ENCODE assay signal across 21 cellular contexts in the genomic region with DNA sequence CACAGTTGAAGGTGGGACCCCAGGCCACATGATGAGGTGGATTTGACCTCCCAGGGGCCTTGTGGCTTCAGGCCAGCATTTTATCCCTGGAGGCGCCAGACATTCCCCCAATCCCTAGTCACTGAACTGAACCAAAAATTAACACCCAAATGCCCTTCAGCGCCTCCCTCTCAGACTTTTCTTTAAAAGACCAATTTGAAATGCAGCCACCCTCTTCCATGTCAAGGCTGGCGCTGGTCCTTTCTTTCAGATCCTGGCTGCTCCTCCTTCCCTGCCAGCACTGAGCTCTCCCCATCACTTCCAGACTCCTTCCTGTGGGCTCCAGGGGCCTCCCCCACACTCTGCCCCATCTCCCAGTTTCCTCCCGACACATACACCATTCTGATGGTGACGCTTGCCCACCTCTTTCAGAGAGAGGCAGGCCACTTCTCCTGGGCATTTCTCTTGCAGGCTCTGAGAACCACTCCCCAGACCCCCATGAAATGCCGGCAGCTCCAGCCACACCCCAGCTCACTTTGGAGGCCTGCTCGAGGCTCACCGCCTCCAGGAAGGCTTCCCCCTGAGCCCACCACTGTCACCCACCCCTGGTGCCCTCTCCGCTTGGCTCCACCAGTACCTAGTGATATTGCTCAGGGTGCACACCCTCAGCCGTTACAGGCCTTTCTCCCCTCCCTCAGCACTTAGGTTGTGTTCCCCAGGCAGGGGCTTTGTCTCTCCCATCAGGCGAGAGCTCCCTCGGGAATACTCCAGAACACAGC. TPM values are rescaled to one million over a fixed set of nuclear protein-coding genes. Genes with fewer than 3 reads are reported as not detected.
DNase-seq lines count a peak whose midpoint lies in the region; ATAC-seq and TF ChIP-seq lines count a peak whose summit lies in the region.
"Had no signal": no experiment of that assay in that cellular context is flagged by ENCODE, and none has a peak within 500 bp of the region (broad histone marks: within the 10 kb centered on the region; RNA-seq: fewer than 3 reads in every experiment).

No MANE protein-coding gene starts in this region.

- H3K27ac Mint-ChIP-seq in HFFc6, result peak overlapping the region; percentile 14; the same call in 1 of the 2 replicates
- no peak overlapping the region for H3K27ac Mint-ChIP-seq in nephron progenitor cell
- no peak overlapping the region for H3K27ac Mint-ChIP-seq in natural killer cell treated with Interleukin-12 subunit alpha and Interleukin-12 subunit beta and Interleukin-15 and Interleukin-18, amount 100 ng/mL, for 72 hours
- H3K27ac Mint-ChIP-seq: activated B cell treated with CpG ODN at 0.5 μM for 24 hours had no signal

- H3K4me1 Mint-ChIP-seq in HFFc6 (ENCODE audit: low read depth) (peaks cover 52% of the 10 kb centered on the region), nephron progenitor cell (peaks cover 13% of the 10 kb centered on the region)
- H3K4me1 Mint-ChIP-seq in natural killer cell treated with Interleukin-12 subunit alpha and Interleukin-12 subunit beta and Interleukin-15 and Interleukin-18, amount 100 ng/mL, for 72 hours (ENCODE audit: low read depth in 2 of 2), result no peaks in the 10 kb centered on the region
- H3K4me1 Mint-ChIP-seq: activated B cell treated with CpG ODN at 0.5 μM for 24 hours had no signal

- H3K36me3 ChIP-seq in osteoblast (ENCODE audit: insufficient read depth, low read length) (peaks cover 35% of the 10 kb centered on the region), psoas muscle (ENCODE audit: insufficient read depth in 1 of 2, low read depth in 1 of 2) (no peaks in the 10 kb centered on the region)

- H3K4me3 Mint-ChIP-seq in HFFc6, result no peak overlapping the region; the same call in 1 of the 2 replicates
- H3K4me3 Mint-ChIP-seq in nephron progenitor cell, result no peak overlapping the region
- H3K4me3 Mint-ChIP-seq in natural killer cell treated with Interleukin-12 subunit alpha and Interleukin-12 subunit beta and Interleukin-15 and Interleukin-18, amount 100 ng/mL, for 72 hours, result no peak overlapping the region
- H3K4me3 Mint-ChIP-seq: activated B cell treated with CpG ODN at 0.5 μM for 24 hours had no signal

- peaks cover 91% of the 10 kb centered on the region for H3K79me2 ChIP-seq in osteoblast (ENCODE audit: insufficient read depth, low read length)

- H3K4me1 ChIP-seq in osteoblast (ENCODE audit: insufficient read depth, low read length) (peaks cover 44% of the 10 kb centered on the region), psoas muscle (peaks cover 8% of the 10 kb centered on the region)

- no peak overlapping the region for H2AFZ ChIP-seq in osteoblast (ENCODE audit: low read length)

- peaks cover 5% of the 10 kb centered on the region for H3K36me3 Mint-ChIP-seq in HFFc6 (ENCODE audit: low read depth)
- no peaks in the 10 kb centered on the region for H3K36me3 Mint-ChIP-seq in nephron progenitor cell (ENCODE audit: low read depth)
- H3K36me3 Mint-ChIP-seq in natural killer cell treated with Interleukin-12 subunit alpha and Interleukin-12 subunit beta and Interleukin-15 and Interleukin-18, amount 100 ng/mL, for 72 hours, result no peaks in the 10 kb centered on the region

- no peak overlapping the region for H3K4me3 ChIP-seq in AG04450 (ENCODE audit: low read depth, low read length)
- peak overlapping the region in 17 of 59 donors; percentile 3 to 37 (median 14) for H3K4me3 ChIP-seq in dorsolateral prefrontal cortex
- H3K4me3 ChIP-seq in osteoblast (ENCODE audit: insufficient read depth, low read length), result no peak overlapping the region
- H3K4me3 ChIP-seq in psoas muscle, result no peak overlapping the region
- H3K4me3 ChIP-seq: GM12878 had no signal

- CTCF ChIA-PET in AG04450 (lab: Charles Lee), result no interaction called here

- peak overlapping the region; percentile 29 for H3K4me2 ChIP-seq in osteoblast (ENCODE audit: insufficient read depth, low read length)

- H4K20me1 ChIP-seq in osteoblast (ENCODE audit: insufficient read depth, low read length), result peaks cover 22% of the 10 kb centered on the region

- peak overlapping the region; percentile 21 for H3K27ac ChIP-seq in AG04450 (ENCODE audit: low read depth, low read length)
- H3K27ac ChIP-seq in dorsolateral prefrontal cortex, result peak overlapping the region; percentile 23 to 98 (median 93)
- H3K27ac ChIP-seq in osteoblast (ENCODE audit: low read depth, low read length), result peak overlapping the region; percentile 96
- H3K27ac ChIP-seq in psoas muscle, result no peak overlapping the region

- POLR2A ChIA-PET in AG04450 (lab: Yijun Ruan, JAX), result no interaction called here

- WGBS in psoas muscle, 3 donors, result 68 to 75% (median 75%) methylated on average over 12 of the region's 12 CpGs

- H3K27me3 ChIP-seq in AG04450 (ENCODE audit: control insufficient read depth, insufficient read depth, low read length), result no peaks in the 10 kb centered on the region
- no peaks in the 10 kb centered on the region for H3K27me3 ChIP-seq in dorsolateral prefrontal cortex
- no peaks in the 10 kb centered on the region for H3K27me3 ChIP-seq in osteoblast (ENCODE audit: insufficient read depth, low read length)
- H3K27me3 ChIP-seq in psoas muscle (ENCODE audit: insufficient read depth in 3 of 3, low read length in 2 of 3), result no peaks in the 10 kb centered on the region

- H3K27me3 Mint-ChIP-seq in HFFc6 (ENCODE audit: insufficient read depth) (no peaks in the 10 kb centered on the region; the same call in 1 of the 2 replicates), nephron progenitor cell (ENCODE audit: low read depth, poor library complexity) (peaks cover 16% of the 10 kb centered on the region)
- H3K27me3 Mint-ChIP-seq in natural killer cell treated with Interleukin-12 subunit alpha and Interleukin-12 subunit beta and Interleukin-15 and Interleukin-18, amount 100 ng/mL, for 72 hours, result peaks cover 0 to 3% of the 10 kb centered on the region in 2 donors
- H3K27me3 Mint-ChIP-seq: activated B cell treated with CpG ODN at 0.5 μM for 24 hours had no signal

- ATAC-seq in psoas muscle, result no peak
- no peak for ATAC-seq in natural killer cell treated with Interleukin-12 subunit alpha and Interleukin-12 subunit beta and Interleukin-15 and Interleukin-18, amount 100 ng/mL, for 72 hours
- ATAC-seq: GM12878; stimulated activated naive CD8-positive, alpha-beta T cell treated with anti-CD3 and anti-CD28 coated beads, Interleukin-15, Interleukin-2, amounts not matched to agents 100 U/mL and 50 U/mL, for 24 hours had no signal

- no peaks in the 10 kb centered on the region for H3K9me3 ChIP-seq in AG04450 (ENCODE audit: control insufficient read depth, insufficient read depth, low read length)
- H3K9me3 ChIP-seq in osteoblast (ENCODE audit: low read depth, low read length), result no peaks in the 10 kb centered on the region
- H3K9me3 ChIP-seq in psoas muscle, result no peaks in the 10 kb centered on the region

- intact Hi-C loops in dorsolateral prefrontal cortex (cut with DNase I) (loop anchor here (2.0 to 5.0 kb wide), 2 partner anchors 34 to 81 kb away; no protein-coding TSS in a partner anchor), psoas muscle (cut with DNase I) (no loop called here)

- H3K9me3 Mint-ChIP-seq in HFFc6 (no peaks in the 10 kb centered on the region), nephron progenitor cell (no peaks in the 10 kb centered on the region)
- no peaks in the 10 kb centered on the region for H3K9me3 Mint-ChIP-seq in natural killer cell treated with Interleukin-12 subunit alpha and Interleukin-12 subunit beta and Interleukin-15 and Interleukin-18, amount 100 ng/mL, for 72 hours
- H3K9me3 Mint-ChIP-seq: activated B cell treated with CpG ODN at 0.5 μM for 24 hours had no signal

- TF ChIP-seq CTCF in AG04450 (IDR thresholded peaks at IDR 0.05; ENCODE audit: low read depth, low read length) (no peak), HFFc6 (IDR thresholded peaks at IDR 0.05) (no peak), dorsolateral prefrontal cortex (IDR thresholded peaks at IDR 0.05 in 54 of 56, conservative IDR thresholded peaks at IDR 0.05 in 2 of 56; ENCODE audit: low read depth in 1 of 56, partially characterized antibody in 56 of 56) (peak in 1 of 56 donors; percentile 42), osteoblast (IDR thresholded peaks at IDR 0.05; ENCODE audit: extremely low read depth, low read depth, low read length) (no peak), nephron progenitor cell (IDR thresholded peaks at IDR 0.05) (no peak), psoas muscle (IDR thresholded peaks at IDR 0.05) (no peak)

- DNase-seq in AG04450 (ENCODE audit: low read depth, low spot score) (no peak), HFFc6 (no peak), dorsolateral prefrontal cortex (peak in 1 of 10 donors; percentile 45), osteoblast (ENCODE audit: insufficient read length, low spot score, missing footprints) (peak; percentile 25), nephron progenitor cell (no peak), psoas muscle (no peak)
- no peak for DNase-seq in natural killer cell treated with Interleukin-12 subunit alpha and Interleukin-12 subunit beta and Interleukin-15 and Interleukin-18, amount 100 ng/mL, for 72 hours (ENCODE audit: low spot score)
- no peak for DNase-seq in stimulated activated CD8-positive, alpha-beta memory T cell treated with anti-CD3 and anti-CD28 coated beads, Interleukin-4, amount 100 ng/mL, for 48 hours
- DNase-seq: activated B cell treated with CpG ODN at 0.5 μM for 24 hours; activated effector memory CD4-positive, alpha-beta T cell treated with anti-CD3 and anti-CD28 coated beads, Interleukin-2, amount 50 U/mL, for 16 hours; Calu3; dermis blood vessel endothelial cell; erythroblast; Karpas-422; kidney glomerular epithelial cell; NCI-H345; Right ventricle myocardium superior; stimulated activated CD4-positive, alpha-beta T cell treated with anti-CD3 and anti-CD28 coated beads, Interleukin-15, amount 100 ng/mL, for 24 hours; stimulated activated naive CD8-positive, alpha-beta T cell treated with anti-CD3 and anti-CD28 coated beads, Interleukin-15, Interleukin-2, amounts not matched to agents 100 U/mL and 50 U/mL, for 24 hours; T-helper 1 cell had no signal

RNA-seq across cellular contexts. Expression of a gene that starts 27.0 kb away (rescaled TPM):
- polyA plus RNA-seq in AG04450 (2011; rRNA removed) (17.5 and 23.0 TPM in 2 replicates), psoas muscle (1 to 10 TPM; 1.8 to 3.1 (median 1.8) TPM)
- 44.0 and 55.7 TPM in 2 replicates for polyA minus RNA-seq in AG04450 (2011; rRNA and poly(A)+ RNA removed)
- 10 to 100 TPM; 72.9 to 88.0 (median 78.4) TPM for total RNA-seq in HFFc6 (2021; fragmentation: NEBNext Ultra II Directional; extraction: Animal tissue kit (Norgen Biotek cat#: 25700))
- total RNA-seq in dorsolateral prefrontal cortex (100 to 1,000 TPM in 17 of 120 experiments, 10 to 100 TPM in 103; 53.8 to 141 (median 77.6) TPM), osteoblast (47.0 and 47.1 TPM in 2 replicates), psoas muscle (10 to 100 TPM in 3 of 4 donors, 1 to 10 TPM in 1; 8.4 to 13.3 (median 11.3) TPM)
- total RNA-seq in natural killer cell treated with Interleukin-12 subunit alpha and Interleukin-12 subunit beta and Interleukin-15 and Interleukin-18, amount 100 ng/mL, for 72 hours, result 1 to 10 TPM in 1 of 2 donors, under 1 TPM in 1; 0.21 to 1.2 TPM

RNA-seq across cellular contexts. Expression of a gene that starts 59.0 kb away (rescaled TPM):
- polyA plus RNA-seq in AG04450 (2011; rRNA removed) (641 and 730 TPM in 2 replicates), psoas muscle (10 to 100 TPM; 21.1 to 26.4 (median 23.2) TPM)
- polyA minus RNA-seq in AG04450 (2011; rRNA and poly(A)+ RNA removed), result 568 and 749 TPM in 2 replicates
- total RNA-seq in HFFc6 (2021; fragmentation: NEBNext Ultra II Directional; extraction: Animal tissue kit (Norgen Biotek cat#: 25700)), result 100 to 1,000 TPM; 540 to 614 (median 577) TPM
- total RNA-seq in dorsolateral prefrontal cortex (1,000 to 10,000 TPM in 2 of 120 experiments, 100 to 1,000 TPM in 118; 225 to 1,268 (median 522) TPM), osteoblast (389 and 480 TPM in 2 replicates), psoas muscle (10 to 100 TPM; 14.7 to 27.7 (median 24.3) TPM)
- total RNA-seq in natural killer cell treated with Interleukin-12 subunit alpha and Interleukin-12 subunit beta and Interleukin-15 and Interleukin-18, amount 100 ng/mL, for 72 hours, result 10 to 100 TPM; 41.6 to 57.8 TPM

Comparison
In these comparisons a context has a peak if more than half of its experiments do, and no peak if none do; other contexts are left out.
1. RNA of a gene that starts 27.0 kb away (total RNA-seq): 72.9 to 88.0 TPM in HFFc6, 53.8 to 141 TPM in dorsolateral prefrontal cortex, 47.0 to 47.1 TPM in osteoblast and 8.4 to 13.3 TPM in psoas muscle; 0.21 to 1.2 TPM in natural killer cell treated with Interleukin-12 subunit alpha and Interleukin-12 subunit beta and Interleukin-15 and Interleukin-18, amount 100 ng/mL, for 72 hours; every median in the first group is over 4 times any median in the second.
2. intact Hi-C loops: an anchor here in dorsolateral prefrontal cortex (2.0 to 5.0 kb wide); none called in psoas muscle.